Comparison of ENCODE assay signal across 1 cellular context in genomic region chr3:15743587-15744009, GRCh38.
TF ChIP-seq lines count a peak whose summit lies in the region.

No MANE protein-coding gene starts in this region.

TF ChIP-seq in IMR-90, 13 proteins besides CTCF, POLR2A, EP300 and RAD21 (continued from another document):
- no peak for TF ChIP-seq RCOR1 (IDR thresholded peaks at IDR 0.05; ENCODE audit: insufficient replicate concordance, low read length)
- TF ChIP-seq MAFK (IDR thresholded peaks at IDR 0.05; ENCODE audit: low read depth, low read length) = no peak
- TF ChIP-seq NFE2L2 (IDR thresholded peaks at IDR 0.05; ENCODE audit: low read depth, low read length) = no peak
- no peak for TF ChIP-seq MAZ (IDR thresholded peaks at IDR 0.05; ENCODE audit: borderline replicate concordance, low read depth, low read length)
- TF ChIP-seq CHD1 (IDR thresholded peaks at IDR 0.05; ENCODE audit: low read depth, low read length) = no peak
- no peak for TF ChIP-seq RFX5 (IDR thresholded peaks at IDR 0.05; ENCODE audit: low read depth, low read length)
